ENCODE assay signal across 16 cellular contexts in genomic region chr9:14352549-14352948, GRCh38. TPM values are rescaled to one million over a fixed set of nuclear protein-coding genes. Genes with fewer than 3 reads are reported as not detected.
DNase-seq lines count a peak whose midpoint lies in the region; FAIRE-seq and TF ChIP-seq lines count a peak whose summit lies in the region.
"Had no signal": no experiment of that assay in that cellular context is flagged by ENCODE, and none has a peak within 500 bp of the region (broad histone marks: within the 10 kb centered on the region; RNA-seq: fewer than 3 reads in every experiment).

No MANE protein-coding gene starts in this region.

- no TSS peak for BruUV-seq in endothelial cell of umbilical vein (replicated peaks; lab: Mats Ljungman, UMichigan)

- CTCF ChIA-PET in endothelial cell of umbilical vein (lab: Charles Lee), result interaction anchor here (0.8 to 4.9 kb wide), 32 partner anchors 10 to 1001 kb away, joined by 3 to 60 read pairs (median 8); partner anchors contain the start of gene NFIB

- H3K27ac ChIP-seq in endothelial cell of umbilical vein (ENCODE audit: insufficient read depth, low read depth, low read length) (peak overlapping the region; percentile 22), substantia nigra (ENCODE audit: low read depth, low read length, poor library complexity, severe bottlenecking) (peak overlapping the region; percentile 79)
- H3K27ac ChIP-seq: neutrophil, spleen had no signal

- TF ChIP-seq POLR2A in endothelial cell of umbilical vein (IDR thresholded peaks at IDR 0.05; ENCODE audit: low read depth, low read length), result no peak

- no peaks in the 10 kb centered on the region for H3K9me3 ChIP-seq in endothelial cell of umbilical vein (replicated peaks; ENCODE audit: control insufficient read depth, insufficient read depth, low read length)
- H3K9me3 ChIP-seq: neutrophil, spleen had no signal

- intact Hi-C loops in endothelial cell of umbilical vein (cut with micrococcal nuclease), result loop anchor here (2.0 to 10.0 kb wide), 7 partner anchors 76 to 1318 kb away; no protein-coding TSS in a partner anchor

- no peaks in the 10 kb centered on the region for H3K79me2 ChIP-seq in endothelial cell of umbilical vein (ENCODE audit: control insufficient read depth, insufficient read depth, low read length)

- H3K4me1 ChIP-seq in endothelial cell of umbilical vein (ENCODE audit: control insufficient read depth, extremely low read depth, insufficient read depth, low read length), result peaks cover 53% of the 10 kb centered on the region

- H3K9me1 ChIP-seq in endothelial cell of umbilical vein (replicated peaks; ENCODE audit: control insufficient read depth, extremely low read depth, insufficient read depth, low read length), result no peaks in the 10 kb centered on the region

- peak; percentile 14 for DNase-seq in NCI-H2029 (lab: John Stamatoyannopoulos, UW)
- no peak for DNase-seq in NCI-H2029 treated with DMSO at 0.1 percent for 48 hours (lab: John Stamatoyannopoulos, UW)
- peak; percentile 75 for DNase-seq in NCI-H345 (lab: John Stamatoyannopoulos, UW)
- peak; percentile 53 for DNase-seq in endothelial cell of umbilical vein (ENCODE audit: low read depth, low spot score)
- no peak for DNase-seq in substantia nigra (lab: John Stamatoyannopoulos, UW)
- no peak for DNase-seq in activated T-cell treated with anti-CD3 and anti-CD28 coated beads, Interleukin-2, amount 50 U/mL, for 1 hour
- no peak for DNase-seq in GF-D8 (lab: John Stamatoyannopoulos, UW)
- no peak for DNase-seq in stimulated activated CD4-positive, alpha-beta T cell treated with anti-CD3 and anti-CD28 coated beads, Interleukin-15, amount 100 ng/mL, for 24 hours
- DNase-seq: activated CD4-positive, alpha-beta T cell treated with anti-CD3 and anti-CD28 coated beads, Interleukin-2, amount 10 ng/mL, durations not matched to agents 24 days and 14 days; NCI-H1930; PC-3; spleen; T-helper 17 cell; trophoblast cell had no signal

- no peaks in the 10 kb centered on the region for H4K20me1 ChIP-seq in endothelial cell of umbilical vein (replicated peaks; ENCODE audit: control insufficient read depth, extremely low read depth, insufficient read depth, low read length)

- dilution Hi-C loops in endothelial cell of umbilical vein (cut with MboI; ENCODE audit: extremely low pct_ligation_motif_present, low sequenced_read_pairs), result no loop called here

- TF ChIP-seq CTCF in endothelial cell of umbilical vein (IDR thresholded peaks at IDR 0.05; ENCODE audit: extremely low read depth in 1 of 2, insufficient read depth in 1 of 2, low read depth in 1 of 2, low read length in 2 of 2), result no peak

- no peak overlapping the region for H3K4me3 ChIP-seq in endothelial cell of umbilical vein (replicated peaks in 1 of 3; ENCODE audit: insufficient read depth in 1 of 3, low read depth in 1 of 3, low read length in 3 of 3)

- peak overlapping the region; percentile 70 for H2AFZ ChIP-seq in endothelial cell of umbilical vein (ENCODE audit: low read depth, low read length)

- no peaks in the 10 kb centered on the region for H3K27me3 ChIP-seq in endothelial cell of umbilical vein (ENCODE audit: control insufficient read depth in 2 of 2, insufficient read depth in 2 of 2, low read length in 2 of 2)

- peak; percentile 21 for FAIRE-seq in endothelial cell of umbilical vein (lab: Jason Lieb, UNC)
- FAIRE-seq: D721Med had no signal

- peak overlapping the region; percentile 12 for H3K4me2 ChIP-seq in endothelial cell of umbilical vein (ENCODE audit: insufficient read depth, low read length)

- H3K9ac ChIP-seq in endothelial cell of umbilical vein (replicated peaks; ENCODE audit: extremely low read depth, insufficient read depth, low read length), result no peak overlapping the region

- no peaks in the 10 kb centered on the region for H3K36me3 ChIP-seq in endothelial cell of umbilical vein (ENCODE audit: control insufficient read depth in 2 of 2, extremely low read depth in 1 of 2, insufficient read depth in 2 of 2, low read length in 2 of 2)
- H3K36me3 ChIP-seq: neutrophil, spleen had no signal

- POLR2A ChIA-PET in endothelial cell of umbilical vein (lab: Charles Lee), result interaction anchor here (1.1 kb wide), 1 partner anchor 38 kb away, joined by 6 read pairs; no protein-coding TSS in a partner anchor

TF ChIP-seq in endothelial cell of umbilical vein, 7 proteins besides CTCF, POLR2A, EP300 and RAD21:
- TF ChIP-seq FOS (IDR thresholded peaks at IDR 0.05; ENCODE audit: borderline replicate concordance, insufficient read depth, low read length) (no peak), MYC (IDR thresholded peaks at IDR 0.05; ENCODE audit: low read depth, low read length) (no peak), GATA2 (IDR thresholded peaks at IDR 0.05; ENCODE audit: insufficient read depth, insufficient read length, low read depth, low read length) (no peak), JUN (IDR thresholded peaks at IDR 0.05; ENCODE audit: borderline replicate concordance, insufficient read depth, insufficient read length, low read depth) (no peak), POLR2AphosphoS5 (IDR thresholded peaks at IDR 0.05; ENCODE audit: insufficient read depth, low read depth, low read length) (no peak), MAX (IDR thresholded peaks at IDR 0.05; ENCODE audit: insufficient read depth, insufficient read length) (no peak), EZH2 (IDR thresholded peaks at IDR 0.05; ENCODE audit: borderline replicate concordance, low read depth, low read length, severe bottlenecking) (no peak)

RNA-seq across cellular contexts. Expression of gene NFIB, which starts 38.6 kb away (rescaled TPM):
- 160 and 174 TPM in 2 replicates for total RNA-seq in endothelial cell of umbilical vein
- polyA plus RNA-seq in endothelial cell of umbilical vein, result 23.4 and 26.4 TPM in 2 replicates
- polyA plus RNA-seq in endothelial cell of umbilical vein (2011; cell fraction: cytosol; rRNA removed), result 37.4 and 43.7 TPM in 2 replicates
- polyA plus RNA-seq in endothelial cell of umbilical vein (2011; cell fraction: nucleus; rRNA removed), result 154 and 187 TPM in 2 replicates
- 57.7 and 61.6 TPM in 2 replicates for polyA plus RNA-seq in endothelial cell of umbilical vein (2012)
- polyA minus RNA-seq in endothelial cell of umbilical vein, result 232 and 242 TPM in 2 replicates
- 21.1 TPM for polyA minus RNA-seq in endothelial cell of umbilical vein (2011; cell fraction: cytosol; rRNA and poly(A)+ RNA removed)
- 402 and 529 TPM in 2 replicates for polyA minus RNA-seq in endothelial cell of umbilical vein (2011; cell fraction: nucleus; rRNA and poly(A)+ RNA removed)
- total RNA-seq: activated CD4-positive, alpha-beta T cell treated with anti-CD3 and anti-CD28 coated beads, Interleukin-2, amount 10 ng/mL, durations not matched to agents 24 days and 14 days had no signal

Comparison
In these comparisons a context has a peak if more than half of its experiments do, and no peak if none do; other contexts are left out.
1. DNase-seq: peak in NCI-H2029 (single experiment), NCI-H345 (single experiment) and endothelial cell of umbilical vein (single experiment); none in NCI-H2029 treated with DMSO at 0.1 percent for 48 hours (single experiment), substantia nigra (0 of 49), activated T-cell treated with anti-CD3 and anti-CD28 coated beads, Interleukin-2, amount 50 U/mL, for 1 hour (single experiment), GF-D8 (single experiment) and stimulated activated CD4-positive, alpha-beta T cell treated with anti-CD3 and anti-CD28 coated beads, Interleukin-15, amount 100 ng/mL, for 24 hours (single experiment).